8 cellular contexts compared by ENCODE assay signal in genomic region chr15:57732526-57733331, GRCh38. TPM values are rescaled to one million over a fixed set of nuclear protein-coding genes. Genes with fewer than 3 reads are reported as not detected.
DNase-seq lines count a peak whose midpoint lies in the region; ATAC-seq and TF ChIP-seq lines count a peak whose summit lies in the region.

No MANE protein-coding gene starts in this region.

- DNase-seq in Ammon's horn (ENCODE audit: low spot score) (peak; percentile 53), GM13976 (ENCODE audit: low spot score) (peak; percentile 43), germinal center (ENCODE audit: low spot score) (peak; percentile 31), psoas muscle (peak in 1 of 2 donors; percentile 29)
- peak; percentile 45 for DNase-seq in activated T-cell treated with anti-CD3 and anti-CD28 coated beads, Interleukin-2, amount 50 U/mL, for 24 hours

- H3K36me3 ChIP-seq in OCI-LY1 (ENCODE audit: insufficient read depth, low read length) = no peaks in the 10 kb centered on the region
- no peaks in the 10 kb centered on the region for H3K36me3 ChIP-seq in psoas muscle (ENCODE audit: insufficient read depth in 1 of 2, low read depth in 1 of 2)

- peaks cover 8% of the 10 kb centered on the region for H3K4me1 Mint-ChIP-seq in activated T-cell treated with anti-CD3 and anti-CD28 coated beads, Interleukin-2, amount 50 U/mL, for 24 hours (ENCODE audit: low read depth)

- intact Hi-C loops in psoas muscle (cut with DNase I) = loop anchor here in 1 of 2 donors (10.0 kb wide), 1 partner anchor 452 kb away; no protein-coding TSS in a partner anchor

- H3K4me3 ChIP-seq in OCI-LY1 (ENCODE audit: low read depth, low read length, poor library complexity, severe bottlenecking) (no peak overlapping the region), psoas muscle (no peak overlapping the region)

- H3K9me2 ChIP-seq in OCI-LY1 (ENCODE audit: low read depth, low read length) = no peaks in the 10 kb centered on the region

- peaks cover 10% of the 10 kb centered on the region for H3K36me3 Mint-ChIP-seq in activated T-cell treated with anti-CD3 and anti-CD28 coated beads, Interleukin-2, amount 50 U/mL, for 24 hours (ENCODE audit: low read depth)

- H3K27me3 ChIP-seq in OCI-LY1 (ENCODE audit: insufficient read depth, low read length) (no peaks in the 10 kb centered on the region), psoas muscle (ENCODE audit: insufficient read depth in 3 of 3, low read length in 2 of 3) (no peaks in the 10 kb centered on the region)

- no peaks in the 10 kb centered on the region for H3K9me3 Mint-ChIP-seq in activated T-cell treated with anti-CD3 and anti-CD28 coated beads, Interleukin-2, amount 50 U/mL, for 24 hours

- H3K9me3 ChIP-seq in OCI-LY1 (ENCODE audit: low read length) = peaks cover 3% of the 10 kb centered on the region; the same call in 1 of the 2 replicates
- H3K9me3 ChIP-seq in psoas muscle = no peaks in the 10 kb centered on the region

- in situ Hi-C loops in GM13976 (cut with MboI; ENCODE audit: low sequenced_read_pairs, unreplicated experiment) = no loop called here

- no peak overlapping the region for H2AFZ ChIP-seq in OCI-LY1 (ENCODE audit: low read length)

- no peaks in the 10 kb centered on the region for H3K79me2 ChIP-seq in OCI-LY1 (ENCODE audit: insufficient read depth, low read length)

- H3K27ac Mint-ChIP-seq in activated T-cell treated with anti-CD3 and anti-CD28 coated beads, Interleukin-2, amount 50 U/mL, for 24 hours = no peak overlapping the region

- no peaks in the 10 kb centered on the region for H4K20me1 ChIP-seq in OCI-LY1 (ENCODE audit: insufficient read depth, low read length)

- H3F3A ChIP-seq in OCI-LY1 (ENCODE audit: insufficient read depth, low read length) = no peaks in the 10 kb centered on the region

- H3K4me1 ChIP-seq in OCI-LY1 (ENCODE audit: insufficient read depth, low read length, severe bottlenecking) (no peaks in the 10 kb centered on the region), psoas muscle (no peaks in the 10 kb centered on the region)

- H3K27ac ChIP-seq in OCI-LY1 (ENCODE audit: low read depth, low read length, poor library complexity, severe bottlenecking) (no peak overlapping the region), psoas muscle (no peak overlapping the region)

- H3K27me3 Mint-ChIP-seq in activated T-cell treated with anti-CD3 and anti-CD28 coated beads, Interleukin-2, amount 50 U/mL, for 24 hours = no peaks in the 10 kb centered on the region

- no peak overlapping the region for H3K4me3 Mint-ChIP-seq in activated T-cell treated with anti-CD3 and anti-CD28 coated beads, Interleukin-2, amount 50 U/mL, for 24 hours

- no peak overlapping the region for H3K9ac ChIP-seq in OCI-LY1 (ENCODE audit: low read length)

- H3K4me2 ChIP-seq in OCI-LY1 (ENCODE audit: low read length) = no peak overlapping the region

- peak in 3 of 4 donors; percentile 61 to 81 (median 63) for ATAC-seq in psoas muscle
- no peak for ATAC-seq in HG03378 (IDR thresholded peaks at IDR 0.05; ENCODE audit: unreplicated experiment)
- no peak for ATAC-seq in HG03439 (IDR thresholded peaks at IDR 0.05; ENCODE audit: unreplicated experiment)

- WGBS in psoas muscle, 3 donors = 40 to 44% (median 42%) methylated on average over 12 of the region's 12 CpGs

- TF ChIP-seq CTCF in GM13976 (IDR thresholded peaks at IDR 0.05; ENCODE audit: borderline replicate concordance, control extremely low read depth, extremely low read depth, insufficient read depth, missing control alignments) = peak; percentile 73
- TF ChIP-seq CTCF in OCI-LY1 (IDR thresholded peaks at IDR 0.05; ENCODE audit: low read length) = peak; percentile 91
- peak; percentile 83 for TF ChIP-seq CTCF in psoas muscle (IDR thresholded peaks at IDR 0.05)

RNA-seq across cellular contexts. Expression of gene POLR2M, which starts 26.2 kb away (rescaled TPM):
- 100 to 1,000 TPM in 2 of 4 donors, 10 to 100 TPM in 2; 81.2 to 114 (median 94.2) TPM for total RNA-seq in psoas muscle
- polyA plus RNA-seq in psoas muscle = 100 to 1,000 TPM in 2 of 3 donors, 10 to 100 TPM in 1; 78.0 to 403 (median 131) TPM

Comparison
In these comparisons a context has a peak if more than half of its experiments do, and no peak if none do; other contexts are left out.
1. ATAC-seq: peak in psoas muscle (3 of 4); none in HG03378 (single experiment) and HG03439 (single experiment).
2. Peak in every context shown above with its lines, with median percentiles within 50 percentile points of each other: CTCF ChIP-seq.